In the genomic region with DNA sequence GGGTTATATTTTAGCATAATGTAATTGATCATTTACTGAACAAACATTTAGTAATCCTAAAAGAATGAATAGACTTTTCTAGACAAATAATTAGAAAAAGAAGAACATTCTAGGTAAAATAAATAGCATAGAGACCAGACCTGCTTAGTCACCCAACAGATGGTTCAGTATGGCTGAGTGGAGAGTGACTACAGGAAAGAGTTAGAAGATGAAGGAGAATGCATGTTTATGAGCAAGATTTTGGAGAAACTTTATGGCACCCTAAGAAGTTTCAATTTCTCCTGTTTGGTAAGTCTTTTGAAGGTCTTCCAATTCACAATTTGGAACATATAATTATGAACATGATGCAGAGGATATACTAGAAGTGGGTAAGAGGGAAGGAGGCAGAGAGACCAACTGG, we compare ENCODE assay signal across 22 cellular contexts. TPM values are rescaled to one million over a fixed set of nuclear protein-coding genes. Genes with fewer than 3 reads are reported as not detected.
"Had no signal": no experiment of that assay in that cellular context is flagged by ENCODE, and none has a peak within 500 bp of the region (broad histone marks: within the 10 kb centered on the region; RNA-seq: fewer than 3 reads in every experiment).

No MANE protein-coding gene starts in this region.

- ATAC-seq: heart right ventricle; mucosa of descending colon; stimulated activated effector memory CD8-positive, alpha-beta T cell treated with anti-CD3 and anti-CD28 coated beads, Interleukin-12 subunit alpha, Interleukin-12 subunit beta, amount 100 ng/mL, for 72 hours had no signal

- H3K4me1 ChIP-seq: prostate gland, right atrium auricular region, stomach had no signal

- H3K27me3 ChIP-seq: heart right ventricle, right atrium auricular region, stomach had no signal

- DNase-seq: activated CD4-positive, alpha-beta T cell treated with anti-CD3 and anti-CD28 coated beads, Interleukin-2, amount 50 U/mL, for 1 hour; activated CD4-positive, CD25-positive, alpha-beta regulatory T cell treated with anti-CD3 and anti-CD28 coated beads, Interleukin-2, amount 50 U/mL, for 72 hours; activated CD8-positive, alpha-beta memory T cell treated with anti-CD3 and anti-CD28 coated beads, Interleukin-2, amount 50 U/mL, for 4 hours; activated effector memory CD4-positive, alpha-beta T cell treated with anti-CD3 and anti-CD28 coated beads, Interleukin-2, amount 50 U/mL, for 16 hours; activated naive CD4-positive, alpha-beta T cell treated with anti-CD3 and anti-CD28 coated beads, Interleukin-2, amount 50 U/mL, for 16 hours; activated T-cell treated with anti-CD3 and anti-CD28 coated beads, Interleukin-2, amount 50 U/mL, for 48 hours; heart right ventricle; mucosa of descending colon; naive B cell; small intestine; stimulated activated CD4-positive, alpha-beta T cell treated with anti-CD3 and anti-CD28 coated beads, Interleukin-4, amount 100 ng/mL, for 1 hour; stomach; T-helper 2 cell; trophoblast cell had no signal

- H3K36me3 ChIP-seq: prostate gland, right atrium auricular region, stomach had no signal

- H3K9me3 ChIP-seq: heart right ventricle, mucosa of descending colon, prostate gland, right atrium auricular region, stomach had no signal

- H3K27ac ChIP-seq: heart right ventricle, prostate gland, right atrium auricular region, stomach, VCaP had no signal

- H3K4me3 ChIP-seq: heart right ventricle, mucosa of descending colon, prostate gland, right atrium auricular region, stomach had no signal

RNA-seq across cellular contexts. Expression of gene FAP, which starts 32.9 kb away (rescaled TPM):
- total RNA-seq: neural crest cell had no signal

RNA-seq across cellular contexts. Expression of gene GCG, which starts 58.3 kb away (rescaled TPM):
- total RNA-seq: dermis microvascular lymphatic vessel endothelial cell, heart right ventricle, liver, neural crest cell, omental fat pad, right atrium auricular region had no signal
